ENCODE assay signal across 8 cellular contexts in genomic region chr1:24705260-24706073, GRCh38. TPM values are rescaled to one million over a fixed set of nuclear protein-coding genes. Genes with fewer than 3 reads are reported as not detected.
DNase-seq lines count a peak whose midpoint lies in the region; ATAC-seq and TF ChIP-seq lines count a peak whose summit lies in the region.

No MANE protein-coding gene starts in this region.

- no peaks in the 10 kb centered on the region for H3K36me3 ChIP-seq in HUES6 (ENCODE audit: control insufficient read depth, insufficient read depth, low read length)
- H3K36me3 ChIP-seq in PC-3 (ENCODE audit: low read depth, low read length), result no peaks in the 10 kb centered on the region
- no peaks in the 10 kb centered on the region for H3K36me3 ChIP-seq in brain microvascular endothelial cell (replicated peaks)
- no peaks in the 10 kb centered on the region for H3K36me3 ChIP-seq in rectal smooth muscle tissue (ENCODE audit: control insufficient read depth, insufficient read depth, low read length)

- H3K9me2 ChIP-seq in PC-3 (replicated peaks; ENCODE audit: low read length), result no peaks in the 10 kb centered on the region

- H3K4me2 ChIP-seq in PC-3 (ENCODE audit: low read length), result peak overlapping the region; percentile 74

- H3K4me1 ChIP-seq in HUES6 (ENCODE audit: control insufficient read depth, insufficient read depth, low read length) (peaks cover 23% of the 10 kb centered on the region), PC-3 (ENCODE audit: insufficient read depth, low read length) (peaks cover 31% of the 10 kb centered on the region), rectal smooth muscle tissue (ENCODE audit: control insufficient read depth, insufficient read depth, low read length) (peaks cover 4% of the 10 kb centered on the region)

- no TSS peak for BruUV-seq in PC-3 (replicated peaks; lab: Mats Ljungman, UMichigan)

- intact Hi-C loops in PC-3 (cut with micrococcal nuclease), result loop anchor here (1.0 kb wide), 1 partner anchor 40 kb away; the partner anchor contains the start of gene CLIC4

- no peak overlapping the region for H3K9ac ChIP-seq in HUES6 (ENCODE audit: low read length)
- peak overlapping the region; percentile 60 for H3K9ac ChIP-seq in PC-3 (ENCODE audit: low read length)
- no peak overlapping the region for H3K9ac ChIP-seq in rectal smooth muscle tissue (ENCODE audit: low read length)

- POLR2A ChIA-PET in PC-3 (lab: Charles Lee; ENCODE audit: unreplicated experiment), result interaction anchor here (1.3 kb wide), 1 partner anchor 40 kb away, joined by 4 read pairs; the partner anchor contains the start of gene CLIC4

- no peak overlapping the region for H3K27ac ChIP-seq in HUES6 (ENCODE audit: low read depth, low read length)
- H3K27ac ChIP-seq in PC-3 (ENCODE audit: low read length), result peak overlapping the region; percentile 72
- H3K27ac ChIP-seq in brain microvascular endothelial cell, result peak overlapping the region; percentile 41
- peak overlapping the region; percentile 10 for H3K27ac ChIP-seq in rectal smooth muscle tissue (ENCODE audit: low read depth, low read length)

- DNase-seq in GM12865 (ENCODE audit: low read depth), result peak; percentile 51
- peak; percentile 98 for DNase-seq in PC-3
- DNase-seq in brain microvascular endothelial cell, result peak; percentile 84
- peak; percentile 53 for DNase-seq in iPS DF 4.7 (ENCODE audit: extremely low read depth, low spot score)
- DNase-seq in NCI-H1694 treated with DMSO at 0.1 percent for 48 hours (lab: John Stamatoyannopoulos, UW), result no peak
- DNase-seq in activated gamma-delta T cell treated with Interleukin-2 at 50 U/mL for 16 hours, result no peak

- in situ Hi-C loops in brain microvascular endothelial cell (cut with HindIII; ENCODE audit: low pct_ligation_motif_present, low sequenced_read_pairs), result no loop called here

- H3K27me3 ChIP-seq in HUES6 (ENCODE audit: control insufficient read depth, insufficient read depth, low read length), result no peaks in the 10 kb centered on the region
- H3K27me3 ChIP-seq in PC-3 (ENCODE audit: low read length), result no peaks in the 10 kb centered on the region
- H3K27me3 ChIP-seq in brain microvascular endothelial cell (replicated peaks), result no peaks in the 10 kb centered on the region
- H3K27me3 ChIP-seq in rectal smooth muscle tissue (ENCODE audit: control insufficient read depth, insufficient read depth, low read length), result no peaks in the 10 kb centered on the region

- H3K9me3 ChIP-seq in HUES6 (ENCODE audit: control insufficient read depth, insufficient read depth, low read depth, low read length), result no peaks in the 10 kb centered on the region
- no peaks in the 10 kb centered on the region for H3K9me3 ChIP-seq in PC-3 (ENCODE audit: low read length)

- peak overlapping the region; percentile 68 for H2AFZ ChIP-seq in PC-3 (ENCODE audit: low read length)

- TF ChIP-seq CTCF in GM12865 (IDR thresholded peaks at IDR 0.05; ENCODE audit: insufficient read depth, low read depth, low read length, missing control alignments) (no peak), PC-3 (conservative IDR thresholded peaks at IDR 0.05; ENCODE audit: low read depth, low read length) (no peak), brain microvascular endothelial cell (IDR thresholded peaks at IDR 0.05; ENCODE audit: low read depth, low read length, missing control alignments) (no peak)

- H4K20me1 ChIP-seq in PC-3 (ENCODE audit: low read length), result no peaks in the 10 kb centered on the region

- CTCF ChIA-PET in PC-3 (lab: Charles Lee), result interaction anchor here (0.6 to 1.1 kb wide), 5 partner anchors 17 to 129 kb away, joined by 3 to 5 read pairs (median 4); partner anchors contain the start of gene CLIC4

- no peaks in the 10 kb centered on the region for H3F3A ChIP-seq in PC-3 (ENCODE audit: low read length, unreplicated experiment)

- peak; percentile 98 for ATAC-seq in PC-3

- no peaks in the 10 kb centered on the region for H3K79me2 ChIP-seq in PC-3 (ENCODE audit: low read length)

- H3K4me3 ChIP-seq in GM12865 (ENCODE audit: low read depth, low read length) (no peak overlapping the region), HUES6 (ENCODE audit: low read depth, low read length) (peak overlapping the region; percentile 21; the same call in 1 of the 2 replicates), PC-3 (ENCODE audit: low read length) (peak overlapping the region; percentile 52), brain microvascular endothelial cell (ENCODE audit: low read depth, low read length) (peak overlapping the region; percentile 18), rectal smooth muscle tissue (ENCODE audit: low read length) (peak overlapping the region; percentile 44)

RNA-seq across cellular contexts. Expression of gene CLIC4, which starts 39.8 kb away (rescaled TPM):
- 51.4 and 57.6 TPM in 2 replicates for total RNA-seq in PC-3 (2014; rRNA removed)

Comparison
In these comparisons a context has a peak if more than half of its experiments do, and no peak if none do; other contexts are left out.
1. DNase-seq: peak in GM12865 (single experiment), PC-3 (single experiment), brain microvascular endothelial cell (single experiment) and iPS DF 4.7 (single experiment); none in NCI-H1694 treated with DMSO at 0.1 percent for 48 hours (single experiment) and activated gamma-delta T cell treated with Interleukin-2 at 50 U/mL for 16 hours (single experiment).